ENCODE assay signal across 10 cellular contexts in the genomic region with DNA sequence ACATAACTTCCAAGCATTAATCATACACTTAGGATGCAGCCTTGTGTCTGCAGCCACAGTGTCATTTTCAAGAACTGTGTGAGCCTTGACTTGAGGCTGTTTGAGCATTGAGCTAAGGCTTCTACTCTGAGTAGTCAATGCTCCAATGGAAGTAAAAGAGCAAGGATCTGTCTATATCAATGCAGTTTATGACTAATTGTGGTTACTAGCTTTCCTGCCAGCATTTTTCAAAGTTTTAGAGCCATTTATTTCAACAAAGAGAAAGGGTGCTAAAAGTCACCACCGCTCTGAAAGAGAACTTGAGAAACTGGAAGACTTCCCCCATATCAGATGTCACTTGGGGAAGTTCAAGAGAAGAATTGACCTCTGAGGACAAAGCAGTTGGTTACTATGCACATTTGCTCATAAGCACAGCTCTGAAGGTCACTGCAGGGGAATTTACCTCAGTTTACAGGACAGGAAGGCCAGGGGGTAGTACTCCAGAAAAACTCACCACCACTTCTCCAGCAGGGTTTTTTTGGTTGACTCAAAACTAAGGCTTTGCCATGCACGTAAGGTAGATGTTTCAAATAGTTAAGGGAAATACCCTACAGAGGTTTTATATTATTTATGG. TPM values are rescaled to one million over a fixed set of nuclear protein-coding genes. Genes with fewer than 3 reads are reported as not detected.
DNase-seq lines count a peak whose midpoint lies in the region; ATAC-seq and TF ChIP-seq lines count a peak whose summit lies in the region.
"Had no signal": no experiment of that assay in that cellular context is flagged by ENCODE, and none has a peak within 500 bp of the region (broad histone marks: within the 10 kb centered on the region; RNA-seq: fewer than 3 reads in every experiment).

No MANE protein-coding gene starts in this region.

- no peak for TF ChIP-seq CTCF in DND-41 (IDR thresholded peaks at IDR 0.05; ENCODE audit: borderline replicate concordance, extremely low read depth, low read length, poor library complexity, severe bottlenecking)
- TF ChIP-seq CTCF in osteoblast (IDR thresholded peaks at IDR 0.05; ENCODE audit: extremely low read depth, low read depth, low read length): no peak
- TF ChIP-seq CTCF in sigmoid colon (IDR thresholded peaks at IDR 0.05): no peak
- no peak for TF ChIP-seq CTCF in lower leg skin (IDR thresholded peaks at IDR 0.05)

- 73 to 85% methylated on average over 2 of the region's 2 CpGs for WGBS in sigmoid colon, 2 donors
- 76 to 84% methylated on average over 2 of the region's 2 CpGs for WGBS in lower leg skin, 2 donors

- intact Hi-C loops in sigmoid colon (cut with DNase I): no loop called here
- intact Hi-C loops in lower leg skin (cut with DNase I; ENCODE audit: low total_unique reads): no loop called here

- TF ChIP-seq EP300 in sigmoid colon (IDR thresholded peaks at IDR 0.05): no peak

- H3K79me2 ChIP-seq in DND-41 (ENCODE audit: insufficient read depth, low read length): peaks cover 9% of the 10 kb centered on the region
- H3K79me2 ChIP-seq in osteoblast (ENCODE audit: insufficient read depth, low read length): no peaks in the 10 kb centered on the region

- H4K20me1 ChIP-seq in DND-41 (ENCODE audit: insufficient read depth, low read length): no peaks in the 10 kb centered on the region
- H4K20me1 ChIP-seq in osteoblast (ENCODE audit: insufficient read depth, low read length): no peaks in the 10 kb centered on the region

- H3K4me3 ChIP-seq in DND-41 (ENCODE audit: low read depth in 1 of 2, low read length in 2 of 2): peak overlapping the region in 1 of 2 experiments; percentile 23; a peak in 1 of 4 replicates
- no peak overlapping the region for H3K4me3 ChIP-seq in osteoblast (ENCODE audit: insufficient read depth, low read length)
- H3K4me3 ChIP-seq in sigmoid colon: no peak overlapping the region
- no peak overlapping the region for H3K4me3 ChIP-seq in lower leg skin (ENCODE audit: low read depth, poor library complexity, severe bottlenecking)

- H3K27me3 ChIP-seq in DND-41 (ENCODE audit: insufficient read depth, low read length, poor library complexity) (no peaks in the 10 kb centered on the region), osteoblast (ENCODE audit: insufficient read depth, low read length) (no peaks in the 10 kb centered on the region), sigmoid colon (no peaks in the 10 kb centered on the region)

- peak overlapping the region; percentile 89 for H3K27ac Mint-ChIP-seq in activated T-helper 17 cell treated with anti-CD3 and anti-CD28 coated beads, Interleukin-2, amount 50 U/mL, for 72 hours
- H3K27ac Mint-ChIP-seq: memory B cell had no signal

- H3K4me3 Mint-ChIP-seq in activated T-helper 17 cell treated with anti-CD3 and anti-CD28 coated beads, Interleukin-2, amount 50 U/mL, for 72 hours: peak overlapping the region; percentile 65
- H3K4me3 Mint-ChIP-seq: memory B cell had no signal

- TF ChIP-seq POLR2A in sigmoid colon (IDR thresholded peaks at IDR 0.05): no peak
- TF ChIP-seq POLR2A in lower leg skin (IDR thresholded peaks at IDR 0.05): no peak

- peak overlapping the region; percentile 90 for H3K27ac ChIP-seq in DND-41 (ENCODE audit: low read length)
- peak overlapping the region; percentile 71 for H3K27ac ChIP-seq in osteoblast (ENCODE audit: low read depth, low read length)
- H3K27ac ChIP-seq in sigmoid colon: no peak overlapping the region

- peak; percentile 48 for DNase-seq in DND-41
- no peak for DNase-seq in osteoblast (ENCODE audit: insufficient read length, low spot score, missing footprints)
- no peak for DNase-seq in cerebellar nuclear complex (lab: John Stamatoyannopoulos, UW)
- no peak for DNase-seq in sigmoid colon
- DNase-seq in lower leg skin (ENCODE audit: low spot score in 2 of 2): no peak

- ATAC-seq in DND-41 (ENCODE audit: insufficient read depth, low read depth): peak; percentile 75
- ATAC-seq in GM21360 (IDR thresholded peaks at IDR 0.05; ENCODE audit: unreplicated experiment): peak; percentile 60
- ATAC-seq in HG03558 (IDR thresholded peaks at IDR 0.05; ENCODE audit: extremely low read depth, unreplicated experiment): peak; percentile 42
- peak; percentile 85 for ATAC-seq in activated T-helper 17 cell treated with anti-CD3 and anti-CD28 coated beads, Interleukin-2, amount 50 U/mL, for 72 hours (replicated peaks)

- no peaks in the 10 kb centered on the region for H3K9me3 Mint-ChIP-seq in activated T-helper 17 cell treated with anti-CD3 and anti-CD28 coated beads, Interleukin-2, amount 50 U/mL, for 72 hours
- H3K9me3 Mint-ChIP-seq: memory B cell had no signal

- H3K4me2 ChIP-seq in DND-41 (ENCODE audit: insufficient read depth, low read length) (peak overlapping the region; percentile 39), osteoblast (ENCODE audit: insufficient read depth, low read length) (peak overlapping the region; percentile 58)

- H2AFZ ChIP-seq in DND-41 (ENCODE audit: low read depth, low read length) (peak overlapping the region; percentile 49), osteoblast (ENCODE audit: low read length) (no peak overlapping the region)

- H3K36me3 ChIP-seq in DND-41 (ENCODE audit: insufficient read depth, low read length) (no peaks in the 10 kb centered on the region), osteoblast (ENCODE audit: insufficient read depth, low read length) (no peaks in the 10 kb centered on the region), sigmoid colon (no peaks in the 10 kb centered on the region)

- H3K9me3 ChIP-seq in DND-41 (ENCODE audit: insufficient read depth, low read length, severe bottlenecking) (no peaks in the 10 kb centered on the region), osteoblast (ENCODE audit: low read depth, low read length) (no peaks in the 10 kb centered on the region), sigmoid colon (no peaks in the 10 kb centered on the region)

- H3K9ac ChIP-seq in DND-41 (ENCODE audit: low read depth, low read length): peak overlapping the region; percentile 46

- no peaks in the 10 kb centered on the region for H3K27me3 Mint-ChIP-seq in activated T-helper 17 cell treated with anti-CD3 and anti-CD28 coated beads, Interleukin-2, amount 50 U/mL, for 72 hours

- no peaks in the 10 kb centered on the region for H3K36me3 Mint-ChIP-seq in activated T-helper 17 cell treated with anti-CD3 and anti-CD28 coated beads, Interleukin-2, amount 50 U/mL, for 72 hours (ENCODE audit: low read depth)
- H3K36me3 Mint-ChIP-seq: memory B cell had no signal

- peaks cover 39% of the 10 kb centered on the region for H3K4me1 Mint-ChIP-seq in activated T-helper 17 cell treated with anti-CD3 and anti-CD28 coated beads, Interleukin-2, amount 50 U/mL, for 72 hours

- H3K4me1 ChIP-seq in DND-41 (ENCODE audit: insufficient read depth, low read length) (peaks cover 83% of the 10 kb centered on the region), osteoblast (ENCODE audit: insufficient read depth, low read length) (peaks cover 30% of the 10 kb centered on the region), sigmoid colon (peaks cover 0 to 9% (median 0%) of the 10 kb centered on the region in 4 donors)

RNA-seq across cellular contexts. Expression of a gene that starts 24.5 kb away (rescaled TPM):
- total RNA-seq in activated T-helper 17 cell treated with anti-CD3 and anti-CD28 coated beads, Interleukin-2, amount 50 U/mL, for 72 hours: 100 to 1,000 TPM in 1 of 2 donors, 10 to 100 TPM in 1; 64.7 to 151 TPM
- not detected in 2 replicates for total RNA-seq in osteoblast
- 100 to 1,000 TPM in 2 of 4 donors, 10 to 100 TPM in 2; 52.9 to 153 (median 95.8) TPM for total RNA-seq in sigmoid colon
- polyA plus RNA-seq in sigmoid colon: 10 to 100 TPM; 34.8 to 49.5 (median 35.8) TPM
- 10 to 100 TPM; 23.9 to 85.6 (median 53.1) TPM for total RNA-seq in lower leg skin
- total RNA-seq: NCI-H460 had no signal

Comparison
In these comparisons a context has a peak if more than half of its experiments do, and no peak if none do; other contexts are left out.
1. H3K27ac ChIP-seq: peak in DND-41 (single experiment) and osteoblast (single experiment); none in sigmoid colon (0 of 4).
2. RNA of a gene that starts 24.5 kb away (total RNA-seq): 64.7 to 151 TPM in activated T-helper 17 cell treated with anti-CD3 and anti-CD28 coated beads, Interleukin-2, amount 50 U/mL, for 72 hours, 52.9 to 153 TPM in sigmoid colon and 23.9 to 85.6 TPM in lower leg skin; not detected in osteoblast; every median in the first group is over 10 times any median in the second.
3. Peak in every context shown above with its lines, with median percentiles within 50 percentile points of each other: ATAC-seq.